In the genomic region with DNA sequence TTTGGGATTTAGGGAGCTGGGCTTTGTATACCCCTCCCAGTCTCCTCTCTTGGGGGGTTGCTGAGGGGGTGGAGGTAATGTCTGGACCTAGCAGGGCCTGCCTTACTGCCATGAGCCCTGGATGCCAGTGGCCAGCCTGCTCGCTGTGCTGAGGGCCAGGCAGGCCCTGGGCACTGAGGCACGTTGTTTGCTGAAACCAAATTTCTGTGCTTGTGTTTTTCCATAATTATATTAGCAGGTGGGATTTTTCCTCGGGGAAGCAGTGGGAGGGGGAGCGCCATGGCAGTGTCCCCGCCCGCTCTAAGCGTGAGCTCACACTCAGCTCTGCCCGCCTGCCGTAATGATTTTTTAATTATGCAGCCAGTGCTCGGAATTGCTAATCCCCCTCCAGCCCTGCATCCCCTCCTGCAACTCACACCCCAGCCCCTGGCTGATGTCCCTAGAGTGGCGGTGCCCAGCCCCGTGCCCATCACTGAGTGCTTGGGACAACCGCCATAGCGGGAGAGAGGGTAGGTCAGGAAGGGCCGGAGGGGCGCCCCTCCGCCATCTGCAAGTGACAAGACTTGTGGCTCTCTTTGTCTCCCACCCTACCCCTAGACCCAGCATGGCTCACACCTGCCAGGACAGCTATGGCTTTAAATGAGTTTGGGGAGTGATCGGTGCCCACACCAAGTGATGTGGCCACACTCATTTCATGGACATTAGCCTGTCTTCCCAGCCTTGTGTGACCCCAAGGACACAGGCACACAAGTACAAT, we compare ENCODE assay signal across 8 cellular contexts. TPM values are rescaled to one million over a fixed set of nuclear protein-coding genes. Genes with fewer than 3 reads are reported as not detected.
DNase-seq lines count a peak whose midpoint lies in the region; ATAC-seq and TF ChIP-seq lines count a peak whose summit lies in the region.

No MANE protein-coding gene starts in this region.

- peak overlapping the region; percentile 86 for H3K27ac ChIP-seq in lower lobe of right lung

- TF ChIP-seq CTCF in lower lobe of right lung (IDR thresholded peaks at IDR 0.05) (no peak), type B pancreatic cell (conservative IDR thresholded peaks at IDR 0.05) (no peak)

- peaks cover 82% of the 10 kb centered on the region for H3K4me1 ChIP-seq in lower lobe of right lung

- H3K4me3 ChIP-seq in lower lobe of right lung, result peak overlapping the region; percentile 50

- no peaks in the 10 kb centered on the region for H3K27me3 ChIP-seq in lower lobe of right lung (ENCODE audit: low read depth)

- H3K27me3 Mint-ChIP-seq in activated T-cell treated with anti-CD3 and anti-CD28 coated beads, Interleukin-2, amount 50 U/mL, for 4 hours (ENCODE audit: low read depth), result no peaks in the 10 kb centered on the region
- H3K27me3 Mint-ChIP-seq in activated naive CD8-positive, alpha-beta T cell treated with anti-CD3 and anti-CD28 coated beads, Interleukin-2, amount 10 ng/mL, durations not matched to agents 7 days and 5 days, result no peaks in the 10 kb centered on the region
- H3K27me3 Mint-ChIP-seq in type B pancreatic cell, result no peaks in the 10 kb centered on the region

- peaks cover 42% of the 10 kb centered on the region for H3K4me1 Mint-ChIP-seq in activated T-cell treated with anti-CD3 and anti-CD28 coated beads, Interleukin-2, amount 50 U/mL, for 4 hours (ENCODE audit: low read depth)
- peaks cover 39% of the 10 kb centered on the region for H3K4me1 Mint-ChIP-seq in activated naive CD8-positive, alpha-beta T cell treated with anti-CD3 and anti-CD28 coated beads, Interleukin-2, amount 10 ng/mL, durations not matched to agents 7 days and 5 days
- H3K4me1 Mint-ChIP-seq in type B pancreatic cell (ENCODE audit: unreplicated experiment), result peaks cover 42% of the 10 kb centered on the region

- peak overlapping the region; percentile 82 for H3K27ac Mint-ChIP-seq in activated naive CD8-positive, alpha-beta T cell treated with anti-CD3 and anti-CD28 coated beads, Interleukin-2, amount 10 ng/mL, durations not matched to agents 7 days and 5 days
- H3K27ac Mint-ChIP-seq in type B pancreatic cell, result peak overlapping the region; percentile 73

- H3K36me3 ChIP-seq in lower lobe of right lung, result no peaks in the 10 kb centered on the region

- POLR2A ChIA-PET in activated naive CD8-positive, alpha-beta T cell treated with anti-CD3 and anti-CD28 coated beads, Interleukin-2, amount 10 ng/mL, durations not matched to agents 7 days and 5 days (lab: Charles Lee), result interaction anchor here (0.8 to 2.7 kb wide), 5 partner anchors 10 to 36 kb away, joined by 3 to 14 read pairs (median 5); partner anchors contain the start of gene CXXC5

- intact Hi-C loops in lower lobe of right lung (cut with DNase I), result no loop called here

- H3K4me3 Mint-ChIP-seq in activated T-cell treated with anti-CD3 and anti-CD28 coated beads, Interleukin-2, amount 50 U/mL, for 4 hours, result peak overlapping the region; percentile 79
- peak overlapping the region; percentile 84 for H3K4me3 Mint-ChIP-seq in activated naive CD8-positive, alpha-beta T cell treated with anti-CD3 and anti-CD28 coated beads, Interleukin-2, amount 10 ng/mL, durations not matched to agents 7 days and 5 days
- H3K4me3 Mint-ChIP-seq in type B pancreatic cell, result peak overlapping the region; percentile 68

- no peak for ATAC-seq in activated T-cell treated with anti-CD3 and anti-CD28 coated beads, Interleukin-2, amount 50 U/mL, for 4 hours
- ATAC-seq in activated naive CD8-positive, alpha-beta T cell treated with anti-CD3 and anti-CD28 coated beads, Interleukin-2, amount 10 ng/mL, durations not matched to agents 7 days and 5 days (ENCODE audit: low read depth), result no peak
- no peak for ATAC-seq in lower lobe of right lung

- no peaks in the 10 kb centered on the region for H3K9me3 Mint-ChIP-seq in activated T-cell treated with anti-CD3 and anti-CD28 coated beads, Interleukin-2, amount 50 U/mL, for 4 hours
- no peaks in the 10 kb centered on the region for H3K9me3 Mint-ChIP-seq in activated naive CD8-positive, alpha-beta T cell treated with anti-CD3 and anti-CD28 coated beads, Interleukin-2, amount 10 ng/mL, durations not matched to agents 7 days and 5 days
- H3K9me3 Mint-ChIP-seq in type B pancreatic cell, result no peaks in the 10 kb centered on the region

- no peak for DNase-seq in activated T-cell treated with anti-CD3 and anti-CD28 coated beads, Interleukin-2, amount 50 U/mL, for 4 hours
- no peak for DNase-seq in activated T-cell treated with anti-CD3 and anti-CD28 coated beads, Interleukin-2, amount 50 U/mL, for 1 hour
- DNase-seq in activated naive CD8-positive, alpha-beta T cell treated with anti-CD3 and anti-CD28 coated beads, Interleukin-2, amount 10 ng/mL, durations not matched to agents 7 days and 5 days, result no peak
- DNase-seq in lower lobe of right lung (no peak), type B pancreatic cell (ENCODE audit: extremely low spot score, unreplicated experiment) (no peak), HCEC 1CT (no peak), 8988T (no peak)
- DNase-seq in stimulated activated naive CD4-positive, alpha-beta T cell (lab: John Stamatoyannopoulos, UW), result no peak

- H3K9me3 ChIP-seq in lower lobe of right lung, result no peaks in the 10 kb centered on the region

- H3K36me3 Mint-ChIP-seq in activated T-cell treated with anti-CD3 and anti-CD28 coated beads, Interleukin-2, amount 50 U/mL, for 4 hours (ENCODE audit: insufficient read depth), result no peaks in the 10 kb centered on the region
- no peaks in the 10 kb centered on the region for H3K36me3 Mint-ChIP-seq in activated naive CD8-positive, alpha-beta T cell treated with anti-CD3 and anti-CD28 coated beads, Interleukin-2, amount 10 ng/mL, durations not matched to agents 7 days and 5 days
- no peaks in the 10 kb centered on the region for H3K36me3 Mint-ChIP-seq in type B pancreatic cell

RNA-seq across cellular contexts. Expression of gene CXXC5, which starts 21.0 kb away (rescaled TPM):
- total RNA-seq in activated T-cell treated with anti-CD3 and anti-CD28 coated beads, Interleukin-2, amount 50 U/mL, for 4 hours, result 1 to 10 TPM; 1.2 to 3.3 (median 1.4) TPM
- total RNA-seq in activated naive CD8-positive, alpha-beta T cell treated with anti-CD3 and anti-CD28 coated beads, Interleukin-2, amount 10 ng/mL, durations not matched to agents 7 days and 5 days, result 1 to 10 TPM; 3.5 to 4.6 TPM
- total RNA-seq in lower lobe of right lung, result 27.3 TPM
- total RNA-seq in type B pancreatic cell (ENCODE audit: low replicate concordance), result 46.7 and 58.6 TPM in 2 replicates
